ENCODE assay signal across 4 cellular contexts in genomic region chr10:46585246-46585645, GRCh38. TPM values are rescaled to one million over a fixed set of nuclear protein-coding genes. Genes with fewer than 3 reads are reported as not detected.
"Had no signal": no experiment of that assay in that cellular context is flagged by ENCODE, and none has a peak within 500 bp of the region (broad histone marks: within the 10 kb centered on the region; RNA-seq: fewer than 3 reads in every experiment).

No MANE protein-coding gene starts in this region.

RNA-seq across cellular contexts. Expression of gene SYT15, which starts 6.3 kb away (rescaled TPM):
- total RNA-seq: PC-3, SJCRH30, SK-MEL-5 had no signal

RNA-seq across cellular contexts. Expression of gene GPRIN2, which starts 28.8 kb away (rescaled TPM):
- total RNA-seq: K562, SJCRH30, SK-MEL-5 had no signal
- polyA plus RNA-seq: K562 had no signal
